15 cellular contexts compared by ENCODE assay signal in the genomic region with DNA sequence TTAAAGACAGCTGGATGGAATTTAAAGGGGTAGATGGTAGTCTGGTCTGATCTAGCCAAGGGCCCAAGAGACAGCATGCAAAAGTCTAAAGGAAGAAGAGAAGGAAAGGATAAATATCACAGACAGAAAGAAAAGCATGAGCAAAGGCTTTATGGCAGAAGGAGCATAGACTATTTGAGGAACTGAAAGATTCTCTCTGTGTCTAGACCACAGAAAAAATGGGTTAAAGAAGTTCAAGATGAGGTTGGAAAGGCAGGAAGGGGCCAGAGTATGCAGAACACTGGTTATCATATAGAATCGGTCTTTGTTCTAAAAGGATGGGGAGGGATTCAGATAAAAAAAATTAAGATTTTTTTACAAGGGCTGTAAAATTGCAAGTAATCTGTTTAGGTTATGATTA.
DNase-seq lines count a peak whose midpoint lies in the region; ATAC-seq and TF ChIP-seq lines count a peak whose summit lies in the region.
"Had no signal": no experiment of that assay in that cellular context is flagged by ENCODE, and none has a peak within 500 bp of the region (broad histone marks: within the 10 kb centered on the region; RNA-seq: fewer than 3 reads in every experiment).

No MANE protein-coding gene starts in this region.

- H4K20me1 ChIP-seq in GM23338 (replicated peaks; ENCODE audit: insufficient read depth), result no peaks in the 10 kb centered on the region

- DNase-seq in effector memory CD8-positive, alpha-beta T cell, result no peak
- no peak for DNase-seq in NCI-H1092 treated with DMSO at 0.1 percent for 48 hours (lab: John Stamatoyannopoulos, UW)
- DNase-seq in NCI-H1694 treated with DMSO at 0.1 percent for 48 hours (lab: John Stamatoyannopoulos, UW), result no peak
- no peak for DNase-seq in kidney glomerular epithelial cell (lab: John Stamatoyannopoulos, UW)
- DNase-seq in GM23338 (ENCODE audit: low spot score), result no peak
- DNase-seq: activated T-cell treated with anti-CD3 and anti-CD28 coated beads, Interleukin-2, amount 50 U/mL, for 4 hours; DND-41; NCI-H2029 treated with DMSO at 0.1 percent for 48 hours; stimulated activated CD4-positive, alpha-beta T cell treated with anti-CD3 and anti-CD28 coated beads, Interleukin-2, amount 100 ng/mL, for 24 hours; tibial artery had no signal

- H3K4me3 Mint-ChIP-seq in effector memory CD8-positive, alpha-beta T cell, result no peak overlapping the region
- H3K4me3 Mint-ChIP-seq in GM23338, result no peak overlapping the region
- H3K4me3 Mint-ChIP-seq: activated T-cell treated with anti-CD3 and anti-CD28 coated beads, Interleukin-2, amount 50 U/mL, for 4 hours; nephron; T-helper 1 cell treated with Interleukin-12 subunit alpha and Interleukin-12 subunit beta and Interleukin-4 antibody, amounts not matched to agents 30 μg/mL and 1 μg/mL, for 36 hours had no signal

- no peaks in the 10 kb centered on the region for H3K36me3 ChIP-seq in GM23338 (ENCODE audit: insufficient read depth)
- H3K36me3 ChIP-seq: tibial artery had no signal

- ATAC-seq in GM18907 (IDR thresholded peaks at IDR 0.05; ENCODE audit: unreplicated experiment) (peak; percentile 39), GM21825 (IDR thresholded peaks at IDR 0.05; ENCODE audit: unreplicated experiment) (peak; percentile 33), HG03442 (IDR thresholded peaks at IDR 0.05; ENCODE audit: unreplicated experiment) (peak; percentile 33), GM23338 (no peak)
- ATAC-seq in effector memory CD8-positive, alpha-beta T cell (replicated peaks), result peak; percentile 35

- peaks cover 2 to 7% of the 10 kb centered on the region in 2 donors for H3K4me1 Mint-ChIP-seq in effector memory CD8-positive, alpha-beta T cell (ENCODE audit: low read depth in 2 of 2)
- no peaks in the 10 kb centered on the region; the same call in 2 of the 3 replicates for H3K4me1 Mint-ChIP-seq in GM23338

- H3K36me3 Mint-ChIP-seq in effector memory CD8-positive, alpha-beta T cell (ENCODE audit: insufficient read depth), result no peaks in the 10 kb centered on the region
- no peaks in the 10 kb centered on the region for H3K36me3 Mint-ChIP-seq in GM23338 (ENCODE audit: low read depth)

- no peak overlapping the region for H2AFZ ChIP-seq in GM23338

- H3K9me3 Mint-ChIP-seq in effector memory CD8-positive, alpha-beta T cell, result no peaks in the 10 kb centered on the region
- H3K9me3 Mint-ChIP-seq in GM23338, result no peaks in the 10 kb centered on the region
- H3K9me3 Mint-ChIP-seq: activated T-cell treated with anti-CD3 and anti-CD28 coated beads, Interleukin-2, amount 50 U/mL, for 4 hours; nephron; T-helper 1 cell treated with Interleukin-12 subunit alpha and Interleukin-12 subunit beta and Interleukin-4 antibody, amounts not matched to agents 30 μg/mL and 1 μg/mL, for 36 hours had no signal

- no peak for TF ChIP-seq CTCF in GM23338 (conservative IDR thresholded peaks at IDR 0.05; ENCODE audit: low read depth in 2 of 2)

- no peaks in the 10 kb centered on the region for H3K27me3 ChIP-seq in GM23338 (ENCODE audit: insufficient read depth)
- H3K27me3 ChIP-seq: tibial artery had no signal

- peaks cover 6% of the 10 kb centered on the region; the same call in 1 of the 2 replicates for H3K9me2 ChIP-seq in GM23338 (ENCODE audit: insufficient read depth)

- H3K27me3 Mint-ChIP-seq in effector memory CD8-positive, alpha-beta T cell, result no peaks in the 10 kb centered on the region
- no peaks in the 10 kb centered on the region for H3K27me3 Mint-ChIP-seq in GM23338 (ENCODE audit: insufficient read depth, low read depth, poor library complexity)

- no peaks in the 10 kb centered on the region for H3K4me1 ChIP-seq in GM23338 (ENCODE audit: insufficient read depth)

- no peak overlapping the region for H3K27ac ChIP-seq in GM23338 (ENCODE audit: low read depth)
- H3K27ac ChIP-seq: tibial artery had no signal

- no peak overlapping the region for H3K27ac Mint-ChIP-seq in effector memory CD8-positive, alpha-beta T cell
- no peak overlapping the region for H3K27ac Mint-ChIP-seq in GM23338
- H3K27ac Mint-ChIP-seq: nephron; T-helper 1 cell treated with Interleukin-12 subunit alpha and Interleukin-12 subunit beta and Interleukin-4 antibody, amounts not matched to agents 30 μg/mL and 1 μg/mL, for 36 hours had no signal

- H3K4me3 ChIP-seq in GM23338, result no peak overlapping the region
- H3K4me3 ChIP-seq: tibial artery had no signal

- no peaks in the 10 kb centered on the region for H3F3A ChIP-seq in GM23338 (replicated peaks; ENCODE audit: low read depth)

- H3K79me2 ChIP-seq in GM23338 (replicated peaks; ENCODE audit: insufficient read depth), result no peaks in the 10 kb centered on the region

- H3K4me2 ChIP-seq in GM23338, result no peak overlapping the region

TF ChIP-seq in GM23338, 12 proteins besides CTCF, POLR2A, EP300 and RAD21 (continues in another document):
- TF ChIP-seq STAT1 (IDR thresholded peaks at IDR 0.05; ENCODE audit: unreplicated experiment) (no peak), POLR2AphosphoS5 (IDR thresholded peaks at IDR 0.05; ENCODE audit: low read depth) (no peak), ZNF114 (CRISPR knock-in tag; IDR thresholded peaks at IDR 0.05) (no peak), EZH2phosphoT487 (IDR thresholded peaks at IDR 0.05; ENCODE audit: unreplicated experiment) (no peak), CREB1 (CRISPR knock-in tag; IDR thresholded peaks at IDR 0.05; ENCODE audit: low read depth) (no peak)
- TF ChIP-seq, protein P1, sequence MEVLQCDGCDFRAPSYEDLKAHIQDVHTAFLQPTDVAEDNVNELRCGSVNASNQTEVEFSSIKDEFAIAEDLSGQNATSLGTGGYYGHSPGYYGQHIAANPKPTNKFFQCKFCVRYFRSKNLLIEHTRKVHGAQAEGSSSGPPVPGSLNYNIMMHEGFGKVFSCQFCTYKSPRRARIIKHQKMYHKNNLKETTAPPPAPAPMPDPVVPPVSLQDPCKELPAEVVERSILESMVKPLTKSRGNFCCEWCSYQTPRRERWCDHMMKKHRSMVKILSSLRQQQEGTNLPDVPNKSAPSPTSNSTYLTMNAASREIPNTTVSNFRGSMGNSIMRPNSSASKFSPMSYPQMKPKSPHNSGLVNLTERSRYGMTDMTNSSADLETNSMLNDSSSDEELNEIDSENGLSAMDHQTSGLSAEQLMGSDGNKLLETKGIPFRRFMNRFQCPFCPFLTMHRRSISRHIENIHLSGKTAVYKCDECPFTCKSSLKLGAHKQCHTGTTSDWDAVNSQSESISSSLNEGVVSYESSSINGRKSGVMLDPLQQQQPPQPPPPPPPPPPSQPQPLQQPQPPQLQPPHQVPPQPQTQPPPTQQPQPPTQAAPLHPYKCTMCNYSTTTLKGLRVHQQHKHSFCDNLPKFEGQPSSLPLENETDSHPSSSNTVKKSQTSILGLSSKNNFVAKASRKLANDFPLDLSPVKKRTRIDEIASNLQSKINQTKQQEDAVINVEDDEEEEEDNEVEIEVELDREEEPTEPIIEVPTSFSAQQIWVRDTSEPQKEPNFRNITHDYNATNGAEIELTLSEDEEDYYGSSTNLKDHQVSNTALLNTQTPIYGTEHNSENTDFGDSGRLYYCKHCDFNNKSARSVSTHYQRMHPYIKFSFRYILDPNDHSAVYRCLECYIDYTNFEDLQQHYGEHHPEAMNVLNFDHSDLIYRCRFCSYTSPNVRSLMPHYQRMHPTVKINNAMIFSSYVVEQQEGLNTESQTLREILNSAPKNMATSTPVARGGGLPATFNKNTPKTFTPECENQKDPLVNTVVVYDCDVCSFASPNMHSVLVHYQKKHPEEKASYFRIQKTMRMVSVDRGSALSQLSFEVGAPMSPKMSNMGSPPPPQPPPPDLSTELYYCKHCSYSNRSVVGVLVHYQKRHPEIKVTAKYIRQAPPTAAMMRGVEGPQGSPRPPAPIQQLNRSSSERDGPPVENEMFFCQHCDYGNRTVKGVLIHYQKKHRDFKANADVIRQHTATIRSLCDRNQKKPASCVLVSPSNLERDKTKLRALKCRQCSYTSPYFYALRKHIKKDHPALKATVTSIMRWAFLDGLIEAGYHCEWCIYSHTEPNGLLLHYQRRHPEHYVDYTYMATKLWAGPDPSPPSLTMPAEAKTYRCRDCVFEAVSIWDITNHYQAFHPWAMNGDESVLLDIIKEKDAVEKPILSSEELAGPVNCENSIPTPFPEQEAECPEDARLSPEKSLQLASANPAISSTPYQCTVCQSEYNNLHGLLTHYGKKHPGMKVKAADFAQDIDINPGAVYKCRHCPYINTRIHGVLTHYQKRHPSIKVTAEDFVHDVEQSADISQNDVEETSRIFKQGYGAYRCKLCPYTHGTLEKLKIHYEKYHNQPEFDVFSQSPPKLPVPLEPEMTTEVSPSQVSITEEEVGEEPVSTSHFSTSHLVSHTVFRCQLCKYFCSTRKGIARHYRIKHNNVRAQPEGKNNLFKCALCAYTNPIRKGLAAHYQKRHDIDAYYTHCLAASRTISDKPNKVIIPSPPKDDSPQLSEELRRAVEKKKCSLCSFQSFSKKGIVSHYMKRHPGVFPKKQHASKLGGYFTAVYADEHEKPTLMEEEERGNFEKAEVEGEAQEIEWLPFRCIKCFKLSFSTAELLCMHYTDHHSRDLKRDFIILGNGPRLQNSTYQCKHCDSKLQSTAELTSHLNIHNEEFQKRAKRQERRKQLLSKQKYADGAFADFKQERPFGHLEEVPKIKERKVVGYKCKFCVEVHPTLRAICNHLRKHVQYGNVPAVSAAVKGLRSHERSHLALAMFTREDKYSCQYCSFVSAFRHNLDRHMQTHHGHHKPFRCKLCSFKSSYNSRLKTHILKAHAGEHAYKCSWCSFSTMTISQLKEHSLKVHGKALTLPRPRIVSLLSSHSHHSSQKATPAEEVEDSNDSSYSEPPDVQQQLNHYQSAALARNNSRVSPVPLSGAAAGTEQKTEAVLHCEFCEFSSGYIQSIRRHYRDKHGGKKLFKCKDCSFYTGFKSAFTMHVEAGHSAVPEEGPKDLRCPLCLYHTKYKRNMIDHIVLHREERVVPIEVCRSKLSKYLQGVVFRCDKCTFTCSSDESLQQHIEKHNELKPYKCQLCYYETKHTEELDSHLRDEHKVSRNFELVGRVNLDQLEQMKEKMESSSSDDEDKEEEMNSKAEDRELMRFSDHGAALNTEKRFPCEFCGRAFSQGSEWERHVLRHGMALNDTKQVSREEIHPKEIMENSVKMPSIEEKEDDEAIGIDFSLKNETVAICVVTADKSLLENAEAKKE (CRISPR knock-in tag; IDR thresholded peaks at IDR 0.05), result no peak
- TF ChIP-seq, protein P2, sequence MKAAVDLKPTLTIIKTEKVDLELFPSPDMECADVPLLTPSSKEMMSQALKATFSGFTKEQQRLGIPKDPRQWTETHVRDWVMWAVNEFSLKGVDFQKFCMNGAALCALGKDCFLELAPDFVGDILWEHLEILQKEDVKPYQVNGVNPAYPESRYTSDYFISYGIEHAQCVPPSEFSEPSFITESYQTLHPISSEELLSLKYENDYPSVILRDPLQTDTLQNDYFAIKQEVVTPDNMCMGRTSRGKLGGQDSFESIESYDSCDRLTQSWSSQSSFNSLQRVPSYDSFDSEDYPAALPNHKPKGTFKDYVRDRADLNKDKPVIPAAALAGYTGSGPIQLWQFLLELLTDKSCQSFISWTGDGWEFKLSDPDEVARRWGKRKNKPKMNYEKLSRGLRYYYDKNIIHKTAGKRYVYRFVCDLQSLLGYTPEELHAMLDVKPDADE (IDR thresholded peaks at IDR 0.05), result no peak
